ENCODE assay signal across 5 cellular contexts in genomic region chr10:131495224-131495623, GRCh38.
"Had no signal": no experiment of that assay in that cellular context is flagged by ENCODE, and none has a peak within 500 bp of the region (broad histone marks: within the 10 kb centered on the region; RNA-seq: fewer than 3 reads in every experiment).

No MANE protein-coding gene starts in this region.

- H3K4me3 Mint-ChIP-seq: IgD-negative memory B cell had no signal

- H3K4me3 ChIP-seq: K562 had no signal

- DNase-seq: IMR-90 had no signal

- H3K27me3 Mint-ChIP-seq: IgD-negative memory B cell had no signal

- H3K27ac ChIP-seq: HL-60 had no signal

- H3K27ac Mint-ChIP-seq: IgD-negative memory B cell had no signal

- H3K4me1 Mint-ChIP-seq: IgD-negative memory B cell had no signal

- ATAC-seq: HepG2, K562 had no signal
